8 cellular contexts compared by ENCODE assay signal in genomic region chr14:105489607-105490317, GRCh38. TPM values are rescaled to one million over a fixed set of nuclear protein-coding genes. Genes with fewer than 3 reads are reported as not detected.
DNase-seq lines count a peak whose midpoint lies in the region; ATAC-seq, FAIRE-seq and TF ChIP-seq lines count a peak whose summit lies in the region.

No MANE protein-coding gene starts in this region.

- peak overlapping the region; percentile 82 for H3K14ac ChIP-seq in H9 (ENCODE audit: insufficient read depth, low read length)

- H3K9ac ChIP-seq in H9 (ENCODE audit: extremely low read depth, insufficient read length, low read length) (no peak overlapping the region), kidney (ENCODE audit: low read length in 2 of 2) (peak overlapping the region in 1 of 2 donors; percentile 51)

- no peak overlapping the region for H3K56ac ChIP-seq in H9 (ENCODE audit: insufficient read length, low read depth, low read length)

- no peak overlapping the region for H2BK120ac ChIP-seq in H9 (ENCODE audit: low read depth, low read length, poor library complexity, severe bottlenecking)

- no peak overlapping the region for H4K5ac ChIP-seq in H9 (ENCODE audit: insufficient read length, low read depth, low read length)

- H4K91ac ChIP-seq in H9 (ENCODE audit: insufficient read length, low read depth, low read length) = no peak overlapping the region

- H2BK20ac ChIP-seq in H9 (ENCODE audit: low read depth, low read length, poor library complexity, severe bottlenecking) = no peak overlapping the region

- H2BK5ac ChIP-seq in H9 (ENCODE audit: insufficient read length, low read length) = no peak overlapping the region

- no peak for FAIRE-seq in kidney (lab: Jason Lieb, UNC)

- H3K4me3 Mint-ChIP-seq in H9 = peak overlapping the region; percentile 57 to 80

- no peak overlapping the region for H3T11ph ChIP-seq in H9 (ENCODE audit: low read length)

- TF ChIP-seq CTCF in H9 (conservative IDR thresholded peaks at IDR 0.05) (peak; percentile 68), kidney (IDR thresholded peaks at IDR 0.05; ENCODE audit: borderline replicate concordance, extremely low read depth, insufficient read depth) (peak; percentile 68)

- no peak overlapping the region for H3K23ac ChIP-seq in H9 (ENCODE audit: insufficient read length, low read depth, low read length)

- H3K9me3 ChIP-seq in H9 (ENCODE audit: control insufficient read depth, low read depth, low read length) (no peaks in the 10 kb centered on the region), kidney (ENCODE audit: control insufficient read depth in 1 of 2, low read length in 2 of 2) (no peaks in the 10 kb centered on the region)

- no peak overlapping the region for H2BK15ac ChIP-seq in H9 (ENCODE audit: low read depth, low read length)

- H3K9me3 Mint-ChIP-seq in H9 = peaks cover 0 to 4% of the 10 kb centered on the region in 2 experiments; a peak in 1 of 5 replicates

- no peak overlapping the region for H2BK12ac ChIP-seq in H9 (ENCODE audit: insufficient read length, low read depth, low read length)

- H4K20me1 ChIP-seq in H9 (ENCODE audit: control insufficient read depth, insufficient read depth, insufficient read length) = no peaks in the 10 kb centered on the region

- peak overlapping the region; percentile 61 for H3K18ac ChIP-seq in H9 (ENCODE audit: insufficient read length, low read depth, low read length)

- H3K23me2 ChIP-seq in H9 (ENCODE audit: insufficient read length, low read depth, low read length, poor library complexity, severe bottlenecking) = peaks cover 6% of the 10 kb centered on the region

- no peaks in the 10 kb centered on the region for H3K36me3 ChIP-seq in kidney (ENCODE audit: control insufficient read depth in 1 of 2, insufficient read depth in 2 of 2, low read length in 2 of 2)

- peaks cover 47% of the 10 kb centered on the region for H3K27me3 Mint-ChIP-seq in H9 (ENCODE audit: low read depth)

- no peak overlapping the region for H2AK5ac ChIP-seq in H9 (ENCODE audit: insufficient read length, low read length)

- peak overlapping the region; percentile 10 to 55 for H3K4me3 ChIP-seq in kidney (ENCODE audit: low read length in 2 of 2)

- H2AFZ ChIP-seq in H9 (ENCODE audit: low read length) = no peak overlapping the region

- H3K79me2 ChIP-seq in H9 (ENCODE audit: insufficient read depth, low read length) = no peaks in the 10 kb centered on the region

- intact Hi-C loops in kidney (cut with DNase I) = no loop called here

- no peak overlapping the region for H4K8ac ChIP-seq in H9 (replicated peaks; ENCODE audit: insufficient read length, low read depth, low read length)

- H3K27me3 ChIP-seq in H9 (ENCODE audit: insufficient read depth, low read length) = peaks cover 26% of the 10 kb centered on the region; the same call in 1 of the 2 replicates

- peaks cover 0 to 5% (median 0%) of the 10 kb centered on the region in 3 experiments; a peak in 2 of 7 replicates for H3K36me3 Mint-ChIP-seq in H9 (ENCODE audit: insufficient read depth in 1 of 3, low read depth in 3 of 3)

- H3K79me1 ChIP-seq in H9 (ENCODE audit: insufficient read depth, low read depth, low read length, poor library complexity, severe bottlenecking) = no peaks in the 10 kb centered on the region

- DNase-seq in AG08396 (ENCODE audit: low spot score) (peak; percentile 78), H9 (peak; percentile 86), NCI-H446 (lab: John Stamatoyannopoulos, UW) (peak; percentile 82 to 91), caudate nucleus (lab: John Stamatoyannopoulos, UW) (peak in 56 of 61 donors; percentile 13 to 94 (median 79)), kidney (peak; percentile 95)
- DNase-seq in activated CD4-positive, CD25-positive, alpha-beta regulatory T cell treated with anti-CD3 and anti-CD28 coated beads, Interleukin-2, amount 50 U/mL, for 16 hours (ENCODE audit: low read depth, low spot score) = peak; percentile 70
- DNase-seq in stimulated activated CD4-positive, alpha-beta T cell treated with anti-CD3 and anti-CD28 coated beads, Interleukin-15, amount 100 ng/mL, for 1 hour (ENCODE audit: low read depth in 1 of 2, low spot score in 1 of 2) = peak; percentile 64 to 72

- ATAC-seq in GM19455 (IDR thresholded peaks at IDR 0.05; ENCODE audit: unreplicated experiment) = no peak

- peak overlapping the region in 1 of 3 experiments; percentile 77; a peak in 1 of 7 replicates for H3K27ac Mint-ChIP-seq in H9

- no CpG with 5 or more reads among the region's 45 CpGs for WGBS in H9 (ENCODE audit: extremely low coverage, insufficient read length, low lambda C conversion rate)

- H3K27ac ChIP-seq in H9 (ENCODE audit: insufficient read length, low read depth, low read length) (no peak overlapping the region), caudate nucleus (ENCODE audit: low read depth, low read length) (peak overlapping the region; percentile 88), kidney (ENCODE audit: low read depth in 2 of 2, low read length in 2 of 2) (peak overlapping the region; percentile 66 to 80)

- H3K4me2 ChIP-seq in H9 (ENCODE audit: insufficient read depth, insufficient read length, low read length) = peak overlapping the region; percentile 38

- H3K4ac ChIP-seq in H9 (ENCODE audit: low read depth, low read length) = no peak overlapping the region; the same call in 1 of the 2 replicates

- H3K4me1 Mint-ChIP-seq in H9 = peaks cover 4 to 14% of the 10 kb centered on the region in 2 experiments

- no peaks in the 10 kb centered on the region for H3K4me1 ChIP-seq in H9 (ENCODE audit: insufficient read depth, low read length)
- peaks cover 4 to 10% of the 10 kb centered on the region in 2 donors for H3K4me1 ChIP-seq in kidney (ENCODE audit: control insufficient read depth in 1 of 2, insufficient read depth in 1 of 2, low read depth in 1 of 2, low read length in 2 of 2)

RNA-seq across cellular contexts. Expression of gene TEDC1, which starts 1.3 kb away (rescaled TPM):
- total RNA-seq in H9 (2021) = 26.2 TPM in 2 replicates
- 13.2 TPM for total RNA-seq in kidney
- polyA plus RNA-seq in kidney (ENCODE audit: insufficient read depth, low read depth, low replicate concordance) = 6.9 TPM

RNA-seq across cellular contexts. Expression of gene CRIP1, which starts 3.1 kb away (rescaled TPM):
- total RNA-seq in H9 (2021) = 6.9 and 8.8 TPM in 2 replicates
- 381 TPM for total RNA-seq in kidney
- 272 TPM for polyA plus RNA-seq in kidney (ENCODE audit: insufficient read depth, low read depth, low replicate concordance)

RNA-seq across cellular contexts. Expression of gene CRIP2, which starts 15.1 kb away (rescaled TPM):
- total RNA-seq in H9 (2021) (5.7 and 7.2 TPM in 2 replicates), kidney (357 TPM)
- 338 TPM for polyA plus RNA-seq in kidney (ENCODE audit: insufficient read depth, low read depth, low replicate concordance)

RNA-seq across cellular contexts. Expression of gene TMEM121, which starts 36.6 kb away (rescaled TPM):
- total RNA-seq in H9 (2021) (1.0 and 2.6 TPM in 2 replicates), kidney (3.1 TPM)
- polyA plus RNA-seq in kidney (ENCODE audit: insufficient read depth, low read depth, low replicate concordance) = 4.1 TPM

Comparison
In these comparisons a context has a peak if more than half of its experiments do, and no peak if none do; other contexts are left out.
1. RNA of gene CRIP1, which starts 3.1 kb away (total RNA-seq): 381 TPM in kidney (single experiment); 6.9 to 8.8 TPM in H9; every median in the first group is over 10 times any median in the second.
2. RNA of gene CRIP2, which starts 15.1 kb away (total RNA-seq): 357 TPM in kidney (single experiment); 5.7 to 7.2 TPM in H9; every median in the first group is over 10 times any median in the second.
3. Peak in every context shown above with its lines, with median percentiles within 50 percentile points of each other: DNase-seq.